In the genomic region with DNA sequence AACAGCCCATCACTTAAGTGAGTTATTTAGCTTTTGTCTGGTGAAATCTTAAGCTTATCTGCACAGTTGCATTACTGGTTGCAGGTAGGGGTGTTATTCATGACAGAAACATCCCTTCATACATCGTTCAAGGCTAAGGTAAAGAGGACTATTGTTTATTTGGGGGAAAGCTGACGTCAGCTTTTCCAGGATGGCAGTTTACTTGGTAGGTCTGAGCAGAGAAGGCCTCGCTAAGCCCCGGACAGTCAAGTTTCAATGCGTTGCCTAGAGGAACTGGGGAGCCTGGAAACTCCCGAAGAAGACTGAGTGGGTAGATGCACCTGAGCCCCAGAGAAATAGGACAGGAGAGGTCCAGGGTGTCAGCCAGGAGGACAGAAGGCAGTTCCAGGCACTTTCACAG, we compare ENCODE assay signal across 8 cellular contexts. TPM values are rescaled to one million over a fixed set of nuclear protein-coding genes. Genes with fewer than 3 reads are reported as not detected.
DNase-seq lines count a peak whose midpoint lies in the region; ATAC-seq lines count a peak whose summit lies in the region.
"Had no signal": no experiment of that assay in that cellular context is flagged by ENCODE, and none has a peak within 500 bp of the region (broad histone marks: within the 10 kb centered on the region; RNA-seq: fewer than 3 reads in every experiment).

No MANE protein-coding gene starts in this region.

- intact Hi-C loops in naive thymus-derived CD4-positive, alpha-beta T cell (cut with micrococcal nuclease): loop anchor here in 1 of 2 donors (5.0 kb wide), 1 partner anchor 394 kb away; no protein-coding TSS in a partner anchor

- no peak overlapping the region for H3K4me3 Mint-ChIP-seq in naive thymus-derived CD4-positive, alpha-beta T cell

- H3K36me3 Mint-ChIP-seq in naive thymus-derived CD4-positive, alpha-beta T cell: peaks cover 0 to 7% (median 0%) of the 10 kb centered on the region in 5 donors

- no peaks in the 10 kb centered on the region for H3K9me3 ChIP-seq in naive thymus-derived CD4-positive, alpha-beta T cell (ENCODE audit: control insufficient read depth in 2 of 3, low read length in 3 of 3)

- peak overlapping the region in 8 of 9 donors; percentile 21 to 98 (median 54) for H3K27ac Mint-ChIP-seq in naive thymus-derived CD4-positive, alpha-beta T cell

- no peaks in the 10 kb centered on the region for H3K27me3 Mint-ChIP-seq in naive thymus-derived CD4-positive, alpha-beta T cell

- ATAC-seq in naive thymus-derived CD4-positive, alpha-beta T cell: no peak
- no peak for ATAC-seq in HG02678 (IDR thresholded peaks at IDR 0.05; ENCODE audit: unreplicated experiment)

- H3K27ac ChIP-seq in naive thymus-derived CD4-positive, alpha-beta T cell (ENCODE audit: low read depth, low read length): no peak overlapping the region

- DNase-seq in DMS53 (lab: John Stamatoyannopoulos, UW) (peak; percentile 82), HT-29 (ENCODE audit: low spot score) (peak; percentile 14), amniotic epithelial cell (ENCODE audit: low read depth) (peak; percentile 29), hepatic stellate cell (ENCODE audit: low spot score) (no peak), Kasumi-1 (lab: John Stamatoyannopoulos, UW) (no peak)
- DNase-seq in naive thymus-derived CD4-positive, alpha-beta T cell: no peak

- peaks cover 8 to 9% of the 10 kb centered on the region in 2 donors for H3K4me1 ChIP-seq in naive thymus-derived CD4-positive, alpha-beta T cell (ENCODE audit: control insufficient read depth in 2 of 2, insufficient read depth in 2 of 2, low read length in 2 of 2)

- POLR2A ChIA-PET in naive thymus-derived CD4-positive, alpha-beta T cell (lab: Charles Lee): interaction anchor here (3.8 to 4.2 kb wide), 2 partner anchors 115 to 204 kb away, joined by 41 to 64 read pairs; partner anchors contain the start of genes CLASP1 and NIFK

- CTCF ChIA-PET in naive thymus-derived CD4-positive, alpha-beta T cell (lab: Charles Lee): interaction anchor here (2.0 kb wide), 1 partner anchor 186 kb away, joined by 9 read pairs; no protein-coding TSS in a partner anchor

- H3K36me3 ChIP-seq in naive thymus-derived CD4-positive, alpha-beta T cell (ENCODE audit: control insufficient read depth in 2 of 3, insufficient read depth in 3 of 3, low read length in 3 of 3): no peaks in the 10 kb centered on the region

- peaks cover 19 to 65% (median 52%) of the 10 kb centered on the region in 7 donors for H3K4me1 Mint-ChIP-seq in naive thymus-derived CD4-positive, alpha-beta T cell

- no peak overlapping the region for H3K4me3 ChIP-seq in naive thymus-derived CD4-positive, alpha-beta T cell (ENCODE audit: low read length)

- H3K9me3 Mint-ChIP-seq in naive thymus-derived CD4-positive, alpha-beta T cell: peaks cover 0 to 4% (median 0%) of the 10 kb centered on the region in 11 donors

- no peaks in the 10 kb centered on the region for H3K27me3 ChIP-seq in naive thymus-derived CD4-positive, alpha-beta T cell (ENCODE audit: control insufficient read depth in 2 of 2, insufficient read depth in 2 of 2, low read length in 2 of 2)

RNA-seq across cellular contexts. Expression of gene RNU4ATAC, which starts 2.2 kb away (rescaled TPM):
- total RNA-seq in HT-29 (2014; rRNA removed; shearing (Covaris generic)): not detected in 2 replicates
- not detected for total RNA-seq in naive thymus-derived CD4-positive, alpha-beta T cell
- not detected for polyA plus RNA-seq in naive thymus-derived CD4-positive, alpha-beta T cell
- total RNA-seq: omental fat pad had no signal

Comparison
In these comparisons a context has a peak if more than half of its experiments do, and no peak if none do; other contexts are left out.
1. DNase-seq: peak in DMS53 (single experiment), HT-29 (single experiment) and amniotic epithelial cell (single experiment); none in naive thymus-derived CD4-positive, alpha-beta T cell (0 of 9), hepatic stellate cell (single experiment) and Kasumi-1 (0 of 2).